Comparison of ENCODE assay signal across 17 cellular contexts in genomic region chr9:31807574-31808256, GRCh38.
DNase-seq lines count a peak whose midpoint lies in the region; ATAC-seq and TF ChIP-seq lines count a peak whose summit lies in the region.
"Had no signal": no experiment of that assay in that cellular context is flagged by ENCODE, and none has a peak within 500 bp of the region (broad histone marks: within the 10 kb centered on the region; RNA-seq: fewer than 3 reads in every experiment).

No MANE protein-coding gene starts in this region.

- DNase-seq in A673 (ENCODE audit: low spot score) (peak; percentile 3), Panc1 (ENCODE audit: low read depth, low spot score) (no peak), iPS-NIHi11 (ENCODE audit: low spot score) (peak; percentile 8), DMS153 treated with DMSO at 0.1 percent for 48 hours (lab: John Stamatoyannopoulos, UW; ENCODE audit: unreplicated experiment) (no peak), NCI-H1436 treated with DMSO at 0.1 percent for 48 hours (lab: John Stamatoyannopoulos, UW) (no peak), prostate gland (ENCODE audit: low spot score) (no peak)
- DNase-seq: activated naive CD4-positive, alpha-beta T cell treated with anti-CD3 and anti-CD28 coated beads for 36 hours; DMS153; midbrain; NCI-H2029; NCI-H748 treated with DMSO at 0.1 percent for 48 hours; ovary; stimulated activated CD4-positive, alpha-beta T cell treated with anti-CD3 and anti-CD28 coated beads, Interleukin-15, amount 100 ng/mL, for 24 hours had no signal

- ATAC-seq in GM18868 (IDR thresholded peaks at IDR 0.05; ENCODE audit: unreplicated experiment) (peak; percentile 58), Panc1 (peak; percentile 63), HG02623 (IDR thresholded peaks at IDR 0.05; ENCODE audit: unreplicated experiment) (no peak)
- ATAC-seq: gastroesophageal sphincter had no signal

- CTCF ChIA-PET in A673 (lab: Charles Lee), result no interaction called here
- CTCF ChIA-PET in Panc1 (lab: Charles Lee), result interaction anchor here (0.6 kb wide), 1 partner anchor 444 kb away, joined by 4 read pairs; no protein-coding TSS in a partner anchor

- no peak for TF ChIP-seq POLR2A in prostate gland (IDR thresholded peaks at IDR 0.05)

- H3K36me3 ChIP-seq in A673 (ENCODE audit: insufficient read depth, low read length, poor library complexity, severe bottlenecking) (no peaks in the 10 kb centered on the region), Panc1 (ENCODE audit: control insufficient read depth, insufficient read depth, low read length) (no peaks in the 10 kb centered on the region), prostate gland (no peaks in the 10 kb centered on the region)
- H3K36me3 ChIP-seq: gastroesophageal sphincter, ovary, thoracic aorta had no signal

- H3K27ac ChIP-seq in A673 (ENCODE audit: low read depth, low read length, poor library complexity, severe bottlenecking) (no peak overlapping the region), Panc1 (ENCODE audit: low read length) (no peak overlapping the region), prostate gland (no peak overlapping the region)
- H3K27ac ChIP-seq: gastroesophageal sphincter, ovary, thoracic aorta had no signal

- H3K4me3 ChIP-seq in A673 (ENCODE audit: low read depth, low read length, poor library complexity, severe bottlenecking) (no peak overlapping the region), Panc1 (ENCODE audit: low read depth in 2 of 2, low read length in 2 of 2) (no peak overlapping the region), prostate gland (no peak overlapping the region)
- H3K4me3 ChIP-seq: gastroesophageal sphincter, ovary, thoracic aorta had no signal

- POLR2A ChIA-PET in A673 (lab: Charles Lee; ENCODE audit: low non-redundant PET) (no interaction called here), Panc1 (lab: Charles Lee) (no interaction called here)

- H3K27me3 ChIP-seq in A673 (replicated peaks; ENCODE audit: insufficient read depth, low read depth, low read length, poor library complexity) (no peaks in the 10 kb centered on the region), Panc1 (ENCODE audit: control insufficient read depth, insufficient read depth, low read length) (no peaks in the 10 kb centered on the region), prostate gland (replicated peaks; ENCODE audit: insufficient read depth) (no peaks in the 10 kb centered on the region)
- H3K27me3 ChIP-seq: gastroesophageal sphincter, ovary had no signal

- H3K4me1 ChIP-seq in A673 (ENCODE audit: insufficient read depth, low read length, poor library complexity, severe bottlenecking), result no peaks in the 10 kb centered on the region
- no peaks in the 10 kb centered on the region for H3K4me1 ChIP-seq in Panc1 (ENCODE audit: control insufficient read depth, insufficient read depth, low read length)
- no peaks in the 10 kb centered on the region for H3K4me1 ChIP-seq in prostate gland (replicated peaks)
- H3K4me1 ChIP-seq: gastroesophageal sphincter had no signal

- no peaks in the 10 kb centered on the region for H3K9me3 ChIP-seq in A673 (ENCODE audit: low read depth, low read length, poor library complexity, severe bottlenecking)
- 0 out of 2 replicates have a peak, but pooled peaks cover 3% of the 10 kb centered on the region for H3K9me3 ChIP-seq in Panc1 (ENCODE audit: control insufficient read depth, insufficient read depth, low read depth, low read length)
- H3K9me3 ChIP-seq in prostate gland, result no peaks in the 10 kb centered on the region
- H3K9me3 ChIP-seq: ovary, thoracic aorta had no signal

- WGBS in prostate gland, result 82% methylated on average over 17 of the region's 17 CpGs

- peak; percentile 43 for TF ChIP-seq CTCF in A673 (conservative IDR thresholded peaks at IDR 0.05; ENCODE audit: low read depth, low read length)
- peak; percentile 44 for TF ChIP-seq CTCF in Panc1 (IDR thresholded peaks at IDR 0.05)
- no peak for TF ChIP-seq CTCF in prostate gland (IDR thresholded peaks at IDR 0.05)

- in situ Hi-C loops in Panc1 (cut with HindIII; ENCODE audit: low pct_unique_long_range_greater_than_20kb, low sequenced_read_pairs), result no loop called here

- BruUV-seq in A673 (replicated peaks; lab: Mats Ljungman, UMichigan) (no TSS peak), Panc1 (replicated peaks; lab: Mats Ljungman, UMichigan) (no TSS peak)

- intact Hi-C loops in A673 (cut with micrococcal nuclease; ENCODE audit: unreplicated experiment), result loop anchor here (10.0 kb wide), 1 partner anchor 163 kb away; no protein-coding TSS in a partner anchor
- intact Hi-C loops in Panc1 (cut with micrococcal nuclease; ENCODE audit: unreplicated experiment), result no loop called here
- intact Hi-C loops in prostate gland (cut with DNase I), result no loop called here

Comparison
In these comparisons a context has a peak if more than half of its experiments do, and no peak if none do; other contexts are left out.
1. DNase-seq: peak in A673 (single experiment) and iPS-NIHi11 (single experiment); none in Panc1 (single experiment), DMS153 treated with DMSO at 0.1 percent for 48 hours (single experiment), NCI-H1436 treated with DMSO at 0.1 percent for 48 hours (single experiment) and prostate gland (single experiment).
2. CTCF ChIP-seq: peak in A673 (single experiment) and Panc1 (single experiment); none in prostate gland (0 of 4).